ENCODE assay signal across 36 cellular contexts in the genomic region with DNA sequence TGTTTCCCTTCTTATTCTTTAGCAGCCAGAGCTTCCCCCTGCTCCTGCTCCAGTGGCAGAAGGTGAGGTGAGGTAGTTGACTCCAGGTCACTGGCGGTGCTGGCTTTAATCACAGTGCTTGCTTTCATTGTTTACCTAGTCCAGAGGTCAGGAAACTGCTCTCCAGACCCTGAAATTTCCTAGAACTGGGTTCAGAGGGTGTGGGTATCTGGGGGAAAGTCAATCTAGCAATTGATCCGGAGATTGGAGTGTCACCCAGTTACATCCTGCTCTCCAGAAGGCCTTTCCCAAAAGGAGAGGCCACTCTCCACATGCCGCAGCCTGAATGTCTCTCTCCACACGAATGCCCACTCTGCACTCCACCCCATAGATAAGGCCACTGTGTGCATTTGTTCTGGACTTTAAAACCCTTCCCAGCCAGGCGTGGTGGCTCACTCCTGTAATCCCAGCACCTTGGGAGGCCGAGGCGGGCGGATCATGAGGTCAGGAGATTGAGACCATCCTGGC. TPM values are rescaled to one million over a fixed set of nuclear protein-coding genes. Genes with fewer than 3 reads are reported as not detected.
"Had no signal": no experiment of that assay in that cellular context is flagged by ENCODE, and none has a peak within 500 bp of the region (broad histone marks: within the 10 kb centered on the region; RNA-seq: fewer than 3 reads in every experiment).

No MANE protein-coding gene starts in this region.

- H3K27ac Mint-ChIP-seq: dendritic cell treated with granulocyte-macrophage colony-stimulating factor and Interleukin-4, amounts not matched to agents 40 ng/mL and 50 ng/mL, for 4 days; endodermal cell; immature natural killer cell; naive B cell; natural killer cell treated with Interleukin-12 subunit alpha and Interleukin-12 subunit beta and Interleukin-15 and Interleukin-18, amount 100 ng/mL, for 72 hours; progenitor cell of endocrine pancreas; stimulated activated naive CD8-positive, alpha-beta T cell treated with anti-CD3 and anti-CD28 coated beads, Interleukin-15, amount 100 ng/mL, for 72 hours had no signal

- ATAC-seq: esophagus mucosa; foreskin keratinocyte; gastroesophageal sphincter; heart left ventricle; lower lobe of right lung; natural killer cell treated with Interleukin-12 subunit alpha and Interleukin-12 subunit beta and Interleukin-15 and Interleukin-18, amount 100 ng/mL, for 72 hours; stimulated activated naive CD8-positive, alpha-beta T cell treated with anti-CD3 and anti-CD28 coated beads, Interleukin-15, amount 100 ng/mL, for 72 hours; upper lobe of right lung had no signal

- H3K36me3 ChIP-seq: colonic mucosa, gastroesophageal sphincter, heart left ventricle, lower lobe of right lung, neutrophil, sigmoid colon, suprapubic skin, transverse colon, upper lobe of right lung, uterus had no signal

- H3K4me1 Mint-ChIP-seq: central memory CD8-positive, alpha-beta T cell; endodermal cell; immature natural killer cell; naive B cell; neural crest cell; stimulated activated naive CD8-positive, alpha-beta T cell treated with anti-CD3 and anti-CD28 coated beads, Interleukin-15, amount 100 ng/mL, for 72 hours had no signal

- H3K4me3 ChIP-seq: colonic mucosa, gastroesophageal sphincter, heart left ventricle, lower lobe of right lung, sigmoid colon, suprapubic skin, transverse colon, upper lobe of right lung, uterus had no signal

- H3K4me3 Mint-ChIP-seq: central memory CD8-positive, alpha-beta T cell; dendritic cell treated with granulocyte-macrophage colony-stimulating factor and Interleukin-4, amounts not matched to agents 40 ng/mL and 50 ng/mL, for 4 days; endodermal cell; immature natural killer cell; naive B cell; natural killer cell treated with Interleukin-12 subunit alpha and Interleukin-12 subunit beta and Interleukin-15 and Interleukin-18, amount 100 ng/mL, for 72 hours; neural crest cell; stimulated activated naive CD8-positive, alpha-beta T cell treated with anti-CD3 and anti-CD28 coated beads, Interleukin-15, amount 100 ng/mL, for 72 hours had no signal

- H3K9me3 ChIP-seq: colonic mucosa, gastroesophageal sphincter, heart left ventricle, lower lobe of right lung, neutrophil, sigmoid colon, suprapubic skin, transverse colon, upper lobe of right lung, uterus had no signal

- H3K27me3 ChIP-seq: colonic mucosa, neutrophil, uterus had no signal

- DNase-seq: colonic mucosa; effector CD8-positive, alpha-beta T cell; endodermal cell; foreskin keratinocyte; heart left ventricle; hippocampal formation; immature natural killer cell; islet precursor cell; kidney glomerular epithelial cell; lower lobe of right lung; naive B cell; sigmoid colon; stimulated activated CD4-positive, alpha-beta T cell treated with anti-CD3 and anti-CD28 coated beads, Interleukin-15, amount 100 ng/mL, for 24 hours; stimulated activated CD4-positive, alpha-beta T cell treated with anti-CD3 and anti-CD28 coated beads, Interleukin-4, amount 100 ng/mL, for 1 hour; stimulated activated CD8-positive, alpha-beta memory T cell treated with anti-CD3 and anti-CD28 coated beads, Interleukin-4, amount 100 ng/mL, for 48 hours; stimulated activated naive CD4-positive, alpha-beta T cell; stimulated activated naive CD8-positive, alpha-beta T cell treated with anti-CD3 and anti-CD28 coated beads, Interleukin-15, amount 100 ng/mL, for 72 hours; transverse colon; upper lobe of right lung; uterus had no signal

- H3K27me3 Mint-ChIP-seq: central memory CD8-positive, alpha-beta T cell; progenitor cell of endocrine pancreas had no signal

- H3K36me3 Mint-ChIP-seq: immature natural killer cell; naive B cell; natural killer cell treated with Interleukin-12 subunit alpha and Interleukin-12 subunit beta and Interleukin-15 and Interleukin-18, amount 100 ng/mL, for 72 hours had no signal

- H3K9me3 Mint-ChIP-seq: dendritic cell treated with granulocyte-macrophage colony-stimulating factor and Interleukin-4, amounts not matched to agents 40 ng/mL and 50 ng/mL, for 4 days; endodermal cell; naive B cell; natural killer cell treated with Interleukin-12 subunit alpha and Interleukin-12 subunit beta and Interleukin-15 and Interleukin-18, amount 100 ng/mL, for 72 hours; stimulated activated naive CD8-positive, alpha-beta T cell treated with anti-CD3 and anti-CD28 coated beads, Interleukin-15, amount 100 ng/mL, for 72 hours had no signal

- H3K4me1 ChIP-seq: colonic mucosa, foreskin keratinocyte, gastroesophageal sphincter, lower lobe of right lung, parathyroid adenoma, sigmoid colon, suprapubic skin, transverse colon, upper lobe of right lung, uterus had no signal

- H3K27ac ChIP-seq: colonic mucosa, epithelial cell of prostate, foreskin keratinocyte, gastroesophageal sphincter, heart left ventricle, lower lobe of right lung, neutrophil, parathyroid adenoma, sigmoid colon, suprapubic skin, transverse colon, upper lobe of right lung, uterus had no signal

RNA-seq across cellular contexts. Expression of gene MBL2, which starts 2.1 kb away (rescaled TPM):
- total RNA-seq: chondrocyte; endodermal cell; esophagus mucosa; fibroblast of lung; foreskin keratinocyte; gastroesophageal sphincter; heart left ventricle; lower lobe of right lung; mononuclear cell; natural killer cell treated with Interleukin-12 subunit alpha and Interleukin-12 subunit beta and Interleukin-15 and Interleukin-18, amount 100 ng/mL, for 72 hours; neural crest cell; omental fat pad; progenitor cell of endocrine pancreas; sigmoid colon; skeletal muscle tissue; suprapubic skin; transverse colon; upper lobe of right lung; uterus had no signal
